ENCODE assay signal across 14 cellular contexts in the genomic region with DNA sequence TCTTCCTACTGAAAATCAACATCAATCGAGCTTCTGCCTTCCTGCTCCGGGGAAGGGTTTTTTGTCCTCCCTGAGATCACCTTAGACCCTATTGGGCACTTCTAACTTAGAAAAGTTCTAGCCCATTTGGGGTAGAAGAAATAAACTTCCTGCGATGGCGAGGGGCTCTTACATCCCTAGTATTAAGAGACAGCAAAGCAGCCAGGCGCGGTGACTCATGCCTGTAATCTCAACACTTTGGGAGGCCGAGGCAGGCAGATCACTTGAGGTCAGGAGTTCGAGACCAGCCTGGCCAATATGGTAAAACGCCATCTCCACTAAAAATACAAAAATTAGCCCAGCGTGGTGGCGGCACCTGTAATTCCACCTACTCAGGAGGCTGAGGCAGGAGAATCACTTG. TPM values are rescaled to one million over a fixed set of nuclear protein-coding genes. Genes with fewer than 3 reads are reported as not detected.
"Had no signal": no experiment of that assay in that cellular context is flagged by ENCODE, and none has a peak within 500 bp of the region (broad histone marks: within the 10 kb centered on the region; RNA-seq: fewer than 3 reads in every experiment).

No MANE protein-coding gene starts in this region.

RNA-seq across cellular contexts. Expression of gene SPDYE6, which starts 31.1 kb away (rescaled TPM):
- total RNA-seq: activated CD4-positive, alpha-beta T cell treated with anti-CD3 and anti-CD28 coated beads for 36 hours; activated CD4-positive, alpha-beta T cell treated with anti-CD3 and anti-CD28 coated beads, Interleukin-2, amount 10 ng/mL, durations not matched to agents 7 days and 5 days; activated CD8-positive, alpha-beta memory T cell treated with anti-CD3 and anti-CD28 coated beads, Interleukin-2, amount 10 ng/mL, durations not matched to agents 7 days and 5 days; activated CD8-positive, alpha-beta T cell treated with anti-CD3 and anti-CD28 coated beads, Interleukin-2, amount 10 ng/mL, durations not matched to agents 7 days and 5 days; activated naive CD8-positive, alpha-beta T cell treated with anti-CD3 and anti-CD28 coated beads, Interleukin-2, amount 10 ng/mL, durations not matched to agents 7 days and 5 days; activated T-helper 2 cell treated with anti-CD3 and anti-CD28 coated beads, Interferon-gamma antibody, Interleukin-2, Interleukin-4, amounts not matched to agents 10 μg/mL and 5 μg/mL and 100 μg/mL, durations not matched to agents 14 hours and 24 hours and 36 hours; ascending aorta; bronchial epithelial cell; cardiac muscle cell; T-cell; T-helper 1 cell treated with Interleukin-12 subunit alpha and Interleukin-12 subunit beta and Interleukin-4 antibody, amounts not matched to agents 30 ng/mL and 1 ng/mL, for 36 hours; T-helper 17 cell; T-helper 2 cell treated with Interferon-gamma antibody and Interleukin-4, amounts not matched to agents 100 ng/mL and 5 ng/mL, for 36 hours; WTC11 had no signal
